In the genomic region with DNA sequence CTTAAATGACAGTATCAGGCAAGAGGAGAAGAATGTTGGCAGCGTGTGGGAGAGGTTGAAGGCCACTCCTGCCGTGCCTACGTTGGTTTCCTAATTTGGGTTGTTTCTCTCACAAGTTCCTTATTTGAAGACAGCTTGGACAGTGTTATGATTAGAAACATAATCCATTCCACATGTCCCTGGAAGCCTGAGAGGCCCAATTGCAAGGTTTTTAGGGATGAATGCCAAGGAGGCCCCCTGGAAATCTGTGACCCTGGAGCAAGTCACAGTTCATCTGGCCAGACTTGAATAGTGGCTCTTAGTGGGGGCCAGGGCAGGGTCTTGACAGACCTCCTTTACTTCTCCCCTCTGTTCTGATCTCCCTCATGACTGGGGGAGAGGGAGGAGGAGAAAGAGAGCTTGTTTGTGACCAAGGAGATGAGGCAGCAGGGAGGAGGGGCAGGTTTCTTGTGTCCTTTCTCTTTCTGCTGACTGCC, we compare ENCODE assay signal across 11 cellular contexts.
A peak's percentile ranks its signal among the peaks of the same experiment; 100 is the strongest.
DNase-seq lines count a peak whose midpoint lies in the region; ATAC-seq and TF ChIP-seq lines count a peak whose summit lies in the region.
"Had no signal": no experiment of that assay in that cellular context is flagged by ENCODE, and none has a peak within 500 bp of the region (broad histone marks: within the 10 kb centered on the region; RNA-seq: fewer than 3 reads in every experiment).

No MANE protein-coding gene starts in this region.

- no peak overlapping the region for H3K9ac ChIP-seq in fibroblast of lung (ENCODE audit: insufficient read depth, low read length)
- H3K9ac ChIP-seq in neural progenitor cell = no peak overlapping the region
- H3K9ac ChIP-seq: BLaER1 treated with 17β-estradiol and CSF1 and Interleukin-3, amounts not matched to agents 10 nM and 100 nM had no signal

- H4K20me1 ChIP-seq in fibroblast of lung (ENCODE audit: control insufficient read depth, extremely low read depth, insufficient read depth, low read length) = no peaks in the 10 kb centered on the region
- H4K20me1 ChIP-seq in neural progenitor cell (ENCODE audit: low read depth) = no peaks in the 10 kb centered on the region
- H4K20me1 ChIP-seq: BLaER1 treated with 17β-estradiol and CSF1 and Interleukin-3, amounts not matched to agents 10 nM and 100 nM had no signal

- DNase-seq in A673 (ENCODE audit: low spot score) = peak; percentile 30
- DNase-seq in NOMO-1 treated with dmso at 0.1 percent for 144 hours (lab: John Stamatoyannopoulos, UW; ENCODE audit: unreplicated experiment) = peak; percentile 42
- peak; percentile 58 to 92 for DNase-seq in fibroblast of lung (ENCODE audit: low read depth in 2 of 2)
- DNase-seq in neural progenitor cell (ENCODE audit: low spot score) = no peak
- no peak for DNase-seq in activated CD8-positive, alpha-beta T cell treated with anti-CD3 and anti-CD28 coated beads, Interleukin-2, amount 10 ng/mL, durations not matched to agents 7 days and 5 days
- DNase-seq in NCI-H1048 (lab: John Stamatoyannopoulos, UW) = no peak
- DNase-seq in RKO (ENCODE audit: low spot score) = no peak
- no peak for DNase-seq in WERI-Rb-1
- DNase-seq: NCI-H1417 treated with DMSO at 0.1 percent for 48 hours had no signal

- intact Hi-C loops in A673 (cut with micrococcal nuclease; ENCODE audit: unreplicated experiment) = no loop called here

- H3K4me1 ChIP-seq in A673 (ENCODE audit: insufficient read depth, low read length, poor library complexity, severe bottlenecking) = peaks cover 27% of the 10 kb centered on the region
- peaks cover 12% of the 10 kb centered on the region for H3K4me1 ChIP-seq in fibroblast of lung (ENCODE audit: control insufficient read depth, extremely low read depth, insufficient read depth, low read length)
- peaks cover 5% of the 10 kb centered on the region for H3K4me1 ChIP-seq in neural progenitor cell

- H3K36me3 ChIP-seq in A673 (ENCODE audit: insufficient read depth, low read length, poor library complexity, severe bottlenecking) = no peaks in the 10 kb centered on the region
- no peaks in the 10 kb centered on the region for H3K36me3 ChIP-seq in fibroblast of lung (ENCODE audit: control insufficient read depth, insufficient read depth, low read length)
- no peaks in the 10 kb centered on the region for H3K36me3 ChIP-seq in neural progenitor cell
- no peaks in the 10 kb centered on the region for H3K36me3 ChIP-seq in WERI-Rb-1

- no peaks in the 10 kb centered on the region for H3K79me2 ChIP-seq in fibroblast of lung (ENCODE audit: control insufficient read depth, insufficient read depth, low read length)
- H3K79me2 ChIP-seq in neural progenitor cell (ENCODE audit: low read depth) = no peaks in the 10 kb centered on the region

- no peak overlapping the region for H3K4me3 Mint-ChIP-seq in neural progenitor cell
- H3K4me3 Mint-ChIP-seq in activated CD8-positive, alpha-beta T cell treated with anti-CD3 and anti-CD28 coated beads, Interleukin-2, amount 10 ng/mL, durations not matched to agents 7 days and 5 days = no peak overlapping the region
- H3K4me3 Mint-ChIP-seq: activated naive CD8-positive, alpha-beta T cell had no signal

- CTCF ChIA-PET in A673 (lab: Charles Lee) = no interaction called here
- CTCF ChIA-PET in activated CD8-positive, alpha-beta T cell treated with anti-CD3 and anti-CD28 coated beads, Interleukin-2, amount 10 ng/mL, durations not matched to agents 7 days and 5 days (lab: Charles Lee) = interaction anchor here (0.6 kb wide), 1 partner anchor 32 kb away, joined by 3 read pairs; no protein-coding TSS in a partner anchor

- H3K4me3 ChIP-seq in A673 (ENCODE audit: low read depth, low read length, poor library complexity, severe bottlenecking) = no peak overlapping the region
- no peak overlapping the region for H3K4me3 ChIP-seq in fibroblast of lung (replicated peaks in 1 of 4; ENCODE audit: control extremely low read depth in 1 of 4, insufficient read depth in 1 of 4, low read depth in 3 of 4, low read length in 4 of 4)
- H3K4me3 ChIP-seq in neural progenitor cell = no peak overlapping the region
- no peak overlapping the region for H3K4me3 ChIP-seq in WERI-Rb-1 (ENCODE audit: low read depth, low read length)
- H3K4me3 ChIP-seq: BLaER1 treated with 17β-estradiol and CSF1 and Interleukin-3, amounts not matched to agents 10 nM and 100 nM had no signal

- H3K4me2 ChIP-seq in fibroblast of lung (ENCODE audit: extremely low read depth, insufficient read depth, low read length) (no peak overlapping the region), neural progenitor cell (no peak overlapping the region)

- H3K27ac Mint-ChIP-seq in neural progenitor cell = peak overlapping the region; percentile 93
- no peak overlapping the region for H3K27ac Mint-ChIP-seq in activated CD8-positive, alpha-beta T cell treated with anti-CD3 and anti-CD28 coated beads, Interleukin-2, amount 10 ng/mL, durations not matched to agents 7 days and 5 days
- H3K27ac Mint-ChIP-seq: activated naive CD8-positive, alpha-beta T cell had no signal

- no peaks in the 10 kb centered on the region for H3K36me3 Mint-ChIP-seq in neural progenitor cell
- H3K36me3 Mint-ChIP-seq in activated CD8-positive, alpha-beta T cell treated with anti-CD3 and anti-CD28 coated beads, Interleukin-2, amount 10 ng/mL, durations not matched to agents 7 days and 5 days (ENCODE audit: low read depth) = peaks cover 6% of the 10 kb centered on the region
- H3K36me3 Mint-ChIP-seq: activated naive CD8-positive, alpha-beta T cell had no signal

- peak overlapping the region; percentile 22 for H3K27ac ChIP-seq in A673 (ENCODE audit: low read depth, low read length, poor library complexity, severe bottlenecking)
- H3K27ac ChIP-seq in fibroblast of lung (ENCODE audit: insufficient read depth, low read length) = peak overlapping the region; percentile 75
- no peak overlapping the region for H3K27ac ChIP-seq in neural progenitor cell
- H3K27ac ChIP-seq in WERI-Rb-1 = no peak overlapping the region

- H3K9me3 ChIP-seq in A673 (ENCODE audit: low read depth, low read length, poor library complexity, severe bottlenecking) (no peaks in the 10 kb centered on the region), fibroblast of lung (ENCODE audit: control insufficient read depth, insufficient read depth, low read depth, low read length) (no peaks in the 10 kb centered on the region), neural progenitor cell (ENCODE audit: low read depth) (no peaks in the 10 kb centered on the region), WERI-Rb-1 (ENCODE audit: severe bottlenecking) (no peaks in the 10 kb centered on the region)

- H3K4me1 Mint-ChIP-seq in neural progenitor cell = peaks cover 36% of the 10 kb centered on the region
- H3K4me1 Mint-ChIP-seq in activated CD8-positive, alpha-beta T cell treated with anti-CD3 and anti-CD28 coated beads, Interleukin-2, amount 10 ng/mL, durations not matched to agents 7 days and 5 days (ENCODE audit: low read depth) = peaks cover 25% of the 10 kb centered on the region

- peaks cover 4% of the 10 kb centered on the region for H3K9me3 Mint-ChIP-seq in neural progenitor cell
- H3K9me3 Mint-ChIP-seq in activated CD8-positive, alpha-beta T cell treated with anti-CD3 and anti-CD28 coated beads, Interleukin-2, amount 10 ng/mL, durations not matched to agents 7 days and 5 days (ENCODE audit: insufficient read depth) = peaks cover 5% of the 10 kb centered on the region

- H3F3A ChIP-seq in neural progenitor cell (ENCODE audit: low read depth) = no peaks in the 10 kb centered on the region

- no TSS peak for BruUV-seq in A673 (replicated peaks; lab: Mats Ljungman, UMichigan)

- H3K27me3 Mint-ChIP-seq in neural progenitor cell (ENCODE audit: insufficient read depth, low read depth) = peaks cover 3% of the 10 kb centered on the region
- no peaks in the 10 kb centered on the region for H3K27me3 Mint-ChIP-seq in activated CD8-positive, alpha-beta T cell treated with anti-CD3 and anti-CD28 coated beads, Interleukin-2, amount 10 ng/mL, durations not matched to agents 7 days and 5 days (ENCODE audit: low read depth)
- H3K27me3 Mint-ChIP-seq: activated naive CD8-positive, alpha-beta T cell had no signal

- TF ChIP-seq CTCF in A673 (conservative IDR thresholded peaks at IDR 0.05; ENCODE audit: low read depth, low read length) (no peak), fibroblast of lung (conservative IDR thresholded peaks at IDR 0.05 in 1 of 2, IDR thresholded peaks at IDR 0.05 in 1 of 2; ENCODE audit: low read depth in 1 of 2, low read length in 2 of 2) (no peak), neural progenitor cell (IDR thresholded peaks at IDR 0.05) (no peak), WERI-Rb-1 (IDR thresholded peaks at IDR 0.05; ENCODE audit: low read depth, low read length) (no peak)

- no peak for ATAC-seq in activated CD8-positive, alpha-beta T cell treated with anti-CD3 and anti-CD28 coated beads, Interleukin-2, amount 10 ng/mL, durations not matched to agents 7 days and 5 days

- POLR2A ChIA-PET in A673 (lab: Charles Lee; ENCODE audit: low non-redundant PET) = no interaction called here
- POLR2A ChIA-PET in activated CD8-positive, alpha-beta T cell treated with anti-CD3 and anti-CD28 coated beads, Interleukin-2, amount 10 ng/mL, durations not matched to agents 7 days and 5 days (lab: Charles Lee) = interaction anchor here (0.6 kb wide), 1 partner anchor 35 kb away, joined by 5 read pairs; no protein-coding TSS in a partner anchor

- H3K27me3 ChIP-seq in A673 (replicated peaks; ENCODE audit: insufficient read depth, low read depth, low read length, poor library complexity) (no peaks in the 10 kb centered on the region), fibroblast of lung (ENCODE audit: control insufficient read depth, insufficient read depth, low read length) (no peaks in the 10 kb centered on the region), neural progenitor cell (no peaks in the 10 kb centered on the region), WERI-Rb-1 (ENCODE audit: insufficient read depth, low read depth, severe bottlenecking) (no peaks in the 10 kb centered on the region)
- H3K27me3 ChIP-seq: BLaER1 treated with 17β-estradiol and CSF1 and Interleukin-3, amounts not matched to agents 10 nM and 100 nM had no signal

- H2AFZ ChIP-seq in fibroblast of lung (ENCODE audit: low read length) (no peak overlapping the region), neural progenitor cell (replicated peaks) (no peak overlapping the region)

Comparison
In these comparisons a context has a peak if more than half of its experiments do, and no peak if none do; other contexts are left out.
1. DNase-seq: peak in A673 (single experiment), NOMO-1 treated with dmso at 0.1 percent for 144 hours (single experiment) and fibroblast of lung (2 of 2); none in neural progenitor cell (single experiment), activated CD8-positive, alpha-beta T cell treated with anti-CD3 and anti-CD28 coated beads, Interleukin-2, amount 10 ng/mL, durations not matched to agents 7 days and 5 days (single experiment), NCI-H1048 (single experiment), RKO (single experiment) and WERI-Rb-1 (single experiment).
2. H3K27ac ChIP-seq: peak in A673 (single experiment) and fibroblast of lung (single experiment); none in neural progenitor cell (single experiment) and WERI-Rb-1 (single experiment).